Comparison of ENCODE assay signal across 8 cellular contexts in genomic region chr4:4289055-4289454, GRCh38. TPM values are rescaled to one million over a fixed set of nuclear protein-coding genes. Genes with fewer than 3 reads are reported as not detected.
DNase-seq lines count a peak whose midpoint lies in the region; ATAC-seq and TF ChIP-seq lines count a peak whose summit lies in the region.

No MANE protein-coding gene starts in this region.

- H3K18ac ChIP-seq in trophoblast cell (ENCODE audit: low read length), result no peak overlapping the region

- H3K4ac ChIP-seq in trophoblast cell (ENCODE audit: low read depth, low read length), result peak overlapping the region; percentile 35

- H3K79me1 ChIP-seq in trophoblast cell (ENCODE audit: low read length), result peaks cover 2% of the 10 kb centered on the region

- TF ChIP-seq POLR2A in Peyer's patch (IDR thresholded peaks at IDR 0.05) (no peak), esophagus muscularis mucosa (IDR thresholded peaks at IDR 0.05; ENCODE audit: low read depth) (no peak)

- H2BK12ac ChIP-seq in trophoblast cell (ENCODE audit: low read length), result no peak overlapping the region

- H4K91ac ChIP-seq in trophoblast cell (ENCODE audit: low read depth, low read length), result no peak overlapping the region

- no peak for ATAC-seq in HG03139 (IDR thresholded peaks at IDR 0.05; ENCODE audit: unreplicated experiment)

- intact Hi-C loops in esophagus muscularis mucosa (cut with DNase I), result loop anchor here (5.0 kb wide), 1 partner anchor 37 kb away; no protein-coding TSS in a partner anchor

- no peak overlapping the region for H3K23ac ChIP-seq in trophoblast cell (ENCODE audit: low read length)

- H4K12ac ChIP-seq in trophoblast cell (ENCODE audit: low read depth, low read length), result peak overlapping the region; percentile 8

- no peak overlapping the region for H2AFZ ChIP-seq in trophoblast cell (ENCODE audit: insufficient read depth, low read length, poor library complexity)

- H3K27ac ChIP-seq in Peyer's patch, result no peak overlapping the region
- no peak overlapping the region for H3K27ac ChIP-seq in esophagus muscularis mucosa (replicated peaks in 1 of 4)
- H3K27ac ChIP-seq in trophoblast cell (ENCODE audit: low read depth, low read length), result no peak overlapping the region

- H3K4me3 ChIP-seq in GM06990 (replicated peaks; ENCODE audit: low read depth, low read length) (peak overlapping the region; percentile 91), Peyer's patch (peak overlapping the region; percentile 70 to 93 (median 82)), esophagus muscularis mucosa (peak overlapping the region; percentile 72 to 98 (median 83)), trophoblast cell (ENCODE audit: low read depth, low read length) (no peak overlapping the region)

- H4K8ac ChIP-seq in trophoblast cell (ENCODE audit: low read depth, low read length), result no peak overlapping the region

- H3K9me3 ChIP-seq in Peyer's patch (no peaks in the 10 kb centered on the region), esophagus muscularis mucosa (no peaks in the 10 kb centered on the region), trophoblast cell (ENCODE audit: insufficient read depth, low read depth, low read length) (no peaks in the 10 kb centered on the region)

- DNase-seq in GM06990 (ENCODE audit: extremely low read depth, insufficient read length) (no peak), Peyer's patch (no peak), esophagus muscularis mucosa (ENCODE audit: extremely low spot score) (no peak), trophoblast cell (no peak), NCI-H1694 (lab: John Stamatoyannopoulos, UW) (no peak), COLO829 (ENCODE audit: low spot score) (no peak)
- no peak for DNase-seq in NK-92 treated with Interleukin-12 subunit alpha and Interleukin-12 subunit beta, amount 100 ng/mL, for 24 hours (lab: John Stamatoyannopoulos, UW)

- H3K9ac ChIP-seq in trophoblast cell (ENCODE audit: low read length), result no peak overlapping the region

- no peak overlapping the region for H2AK5ac ChIP-seq in trophoblast cell (ENCODE audit: low read length)

- no peak for TF ChIP-seq EP300 in esophagus muscularis mucosa (IDR thresholded peaks at IDR 0.05)

- H3K4me2 ChIP-seq in trophoblast cell (ENCODE audit: low read length), result peak overlapping the region; percentile 65

- peaks cover 3 to 24% (median 9%) of the 10 kb centered on the region in 4 donors for H3K4me1 ChIP-seq in Peyer's patch
- H3K4me1 ChIP-seq in esophagus muscularis mucosa, result peaks cover 27 to 48% (median 30%) of the 10 kb centered on the region in 4 donors
- peaks cover 9 to 15% of the 10 kb centered on the region in 2 experiments for H3K4me1 ChIP-seq in trophoblast cell (ENCODE audit: control insufficient read depth in 1 of 2, insufficient read depth in 2 of 2, low read length in 2 of 2)

- H3K14ac ChIP-seq in trophoblast cell (ENCODE audit: low read length), result no peak overlapping the region

- no peaks in the 10 kb centered on the region for H3K27me3 ChIP-seq in GM06990 (replicated peaks; ENCODE audit: control insufficient read depth, insufficient read depth, low read length)
- H3K27me3 ChIP-seq in Peyer's patch, result no peaks in the 10 kb centered on the region
- H3K27me3 ChIP-seq in esophagus muscularis mucosa, result no peaks in the 10 kb centered on the region
- no peaks in the 10 kb centered on the region for H3K27me3 ChIP-seq in trophoblast cell (ENCODE audit: insufficient read depth, low read length)

- H2BK120ac ChIP-seq in trophoblast cell (ENCODE audit: insufficient read depth, low read length, poor library complexity), result no peak overlapping the region

- H3K79me2 ChIP-seq in trophoblast cell (ENCODE audit: control insufficient read depth, insufficient read depth, low read length, poor library complexity), result peaks cover 4% of the 10 kb centered on the region

- H2BK5ac ChIP-seq in trophoblast cell (ENCODE audit: low read depth, low read length, poor library complexity), result no peak overlapping the region

- TF ChIP-seq CTCF in GM06990 (IDR thresholded peaks at IDR 0.05; ENCODE audit: insufficient read depth, low read length, poor library complexity, severe bottlenecking), result no peak
- TF ChIP-seq CTCF in Peyer's patch (IDR thresholded peaks at IDR 0.05), result no peak
- no peak for TF ChIP-seq CTCF in esophagus muscularis mucosa (IDR thresholded peaks at IDR 0.05)

- H3K36me3 ChIP-seq in GM06990 (ENCODE audit: control insufficient read depth, insufficient read depth, low read length) (peaks cover 5% of the 10 kb centered on the region), Peyer's patch (peaks cover 0 to 8% (median 0%) of the 10 kb centered on the region in 3 donors), esophagus muscularis mucosa (peaks cover 0 to 31% (median 14%) of the 10 kb centered on the region in 4 donors), trophoblast cell (ENCODE audit: control insufficient read depth in 1 of 2, insufficient read depth in 2 of 2, low read length in 2 of 2) (peaks cover 5 to 13% of the 10 kb centered on the region in 2 experiments)

- 37% methylated on average over 3 of the region's 3 CpGs for WGBS in esophagus muscularis mucosa
- WGBS in trophoblast cell (ENCODE audit: extremely low coverage, insufficient coverage, insufficient read length), result no CpG with 5 or more reads among the region's 3 CpGs

RNA-seq across cellular contexts. Expression of gene LYAR, which starts 0.9 kb away (rescaled TPM):
- 1 to 10 TPM; 2.8 to 6.3 (median 4.4) TPM for total RNA-seq in Peyer's patch
- total RNA-seq in esophagus muscularis mucosa, result 10 to 100 TPM; 12.2 to 18.4 (median 13.3) TPM
- 28.2 and 29.5 TPM in 2 replicates for polyA plus RNA-seq in trophoblast cell (2013)

RNA-seq across cellular contexts. Expression of gene ZBTB49, which starts 1.0 kb away (rescaled TPM):
- total RNA-seq in Peyer's patch (10 to 100 TPM in 2 of 4 donors, 1 to 10 TPM in 2; 3.3 to 17.0 (median 11.7) TPM), esophagus muscularis mucosa (1 to 10 TPM; 2.9 to 5.9 (median 3.4) TPM)
- 2.8 and 2.9 TPM in 2 replicates for polyA plus RNA-seq in trophoblast cell (2013)

RNA-seq across cellular contexts. Expression of gene TMEM128, which starts 41.0 kb away (rescaled TPM):
- total RNA-seq in Peyer's patch (10 to 100 TPM; 10.7 to 15.5 (median 14.2) TPM), esophagus muscularis mucosa (10 to 100 TPM; 10.7 to 15.4 (median 14.4) TPM)
- 13.7 and 14.5 TPM in 2 replicates for polyA plus RNA-seq in trophoblast cell (2013)
